ENCODE assay signal across 8 cellular contexts in the genomic region with DNA sequence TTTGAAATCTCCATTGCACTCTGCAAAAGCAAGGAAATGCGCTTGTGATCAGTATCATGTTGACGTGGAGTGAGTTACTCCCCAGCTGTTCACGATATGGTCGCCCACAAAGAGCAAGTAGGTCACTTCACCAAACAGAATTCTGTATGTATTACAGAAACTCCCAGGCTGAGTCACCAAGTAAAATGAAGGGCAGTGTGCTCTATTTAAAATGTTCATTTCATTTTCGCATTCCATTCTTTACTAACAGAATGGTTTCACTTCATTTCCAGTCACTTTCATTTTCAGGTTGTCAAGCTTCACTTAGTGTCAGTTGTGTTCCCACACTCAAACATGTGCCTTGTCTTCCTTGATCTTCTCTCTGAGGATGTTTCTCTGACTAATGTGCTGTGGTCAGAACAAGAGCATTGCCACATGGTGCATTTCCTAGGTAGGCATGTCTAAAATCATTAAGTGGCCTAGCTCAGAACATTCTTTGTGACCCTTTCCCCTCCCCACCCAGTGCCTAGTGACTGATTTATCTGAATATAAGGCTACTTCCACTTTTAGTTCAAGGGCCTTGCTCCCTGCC.
DNase-seq lines count a peak whose midpoint lies in the region; ATAC-seq and TF ChIP-seq lines count a peak whose summit lies in the region.

No MANE protein-coding gene starts in this region.

- peaks cover 25% of the 10 kb centered on the region for H3K4me1 ChIP-seq in ovary (ENCODE audit: insufficient read depth)

- no peaks in the 10 kb centered on the region for H3K27me3 ChIP-seq in ovary

- H3K4me1 Mint-ChIP-seq in osteocyte (ENCODE audit: unreplicated experiment) = peaks cover 58% of the 10 kb centered on the region

- intact Hi-C loops in ovary (cut with DNase I) = no loop called here

- WGBS in ovary, 3 donors = 5 to 15% (median 10%) methylated on average over 5 of the region's 5 CpGs

- H3K27me3 Mint-ChIP-seq in osteocyte (ENCODE audit: unreplicated experiment) = no peaks in the 10 kb centered on the region

- TF ChIP-seq POLR2A in ovary (IDR thresholded peaks at IDR 0.05) = no peak

- no peaks in the 10 kb centered on the region for H3K9me3 ChIP-seq in ovary

- ATAC-seq in GM21390 (IDR thresholded peaks at IDR 0.05; ENCODE audit: unreplicated experiment) (peak; percentile 92), esophagus mucosa (peak; percentile 72)

- no peaks in the 10 kb centered on the region for H3K36me3 ChIP-seq in ovary

- no peaks in the 10 kb centered on the region for H3K9me3 Mint-ChIP-seq in osteocyte (ENCODE audit: unreplicated experiment)

- peak overlapping the region in 1 of 2 donors; percentile 32 for H3K27ac ChIP-seq in ovary

- peak; percentile 95 for DNase-seq in Daoy (ENCODE audit: low read depth)
- peak; percentile 57 for DNase-seq in HT-29 (ENCODE audit: low spot score)
- peak; percentile 7 for DNase-seq in activated CD4-positive, alpha-beta T cell treated with anti-CD3 and anti-CD28 coated beads, Interleukin-2, amount 50 U/mL, for 1 hour
- no peak for DNase-seq in osteocyte (ENCODE audit: extremely low spot score, unreplicated experiment)
- DNase-seq in ovary = no peak
- no peak for DNase-seq in retina

- no peak overlapping the region for H3K4me3 ChIP-seq in ovary

- no peaks in the 10 kb centered on the region for H3K36me3 Mint-ChIP-seq in osteocyte (ENCODE audit: unreplicated experiment)

- peak overlapping the region; percentile 92 for H3K27ac Mint-ChIP-seq in osteocyte (ENCODE audit: unreplicated experiment)

- TF ChIP-seq EP300 in ovary (IDR thresholded peaks at IDR 0.05) = no peak

- peak overlapping the region; percentile 57 for H3K4me3 Mint-ChIP-seq in osteocyte (ENCODE audit: unreplicated experiment)

- TF ChIP-seq CTCF in osteocyte (IDR thresholded peaks at IDR 0.05) (no peak), ovary (IDR thresholded peaks at IDR 0.05) (no peak)

Comparison
In these comparisons a context has a peak if more than half of its experiments do, and no peak if none do; other contexts are left out.
1. DNase-seq: peak in Daoy (single experiment), HT-29 (single experiment) and activated CD4-positive, alpha-beta T cell treated with anti-CD3 and anti-CD28 coated beads, Interleukin-2, amount 50 U/mL, for 1 hour (single experiment); none in osteocyte (single experiment), ovary (0 of 5) and retina (single experiment).